20 cellular contexts compared by ENCODE assay signal in the genomic region with DNA sequence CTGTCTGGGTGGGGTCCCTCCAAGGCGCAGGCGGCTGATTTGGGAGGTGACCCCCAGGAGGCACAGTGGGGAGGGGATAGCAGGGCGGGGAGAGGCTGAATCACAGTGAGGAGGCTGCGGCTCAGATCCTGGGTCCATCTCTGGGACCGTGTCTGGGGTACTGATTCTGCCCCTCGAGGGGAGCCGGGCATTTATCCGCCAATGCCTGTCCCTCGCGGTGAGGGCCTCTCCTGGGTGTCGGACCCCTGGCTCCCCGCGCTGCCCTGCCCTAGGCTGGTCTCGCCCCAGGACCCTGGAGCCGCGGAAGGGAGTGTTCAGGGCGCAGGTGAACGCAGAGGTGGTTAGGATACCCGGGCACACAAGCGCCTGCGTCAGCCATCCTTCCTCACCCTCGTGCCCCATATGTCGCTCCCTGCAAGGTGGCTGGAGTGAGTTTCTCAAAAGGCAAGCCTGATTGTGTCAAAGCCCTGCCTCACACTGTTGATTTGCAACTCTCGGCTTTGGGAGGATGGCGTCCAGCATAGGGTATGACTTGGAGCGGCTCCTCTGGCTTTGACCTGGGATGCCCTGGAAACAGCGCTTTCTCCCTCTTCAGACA.
DNase-seq lines count a peak whose midpoint lies in the region; ATAC-seq and TF ChIP-seq lines count a peak whose summit lies in the region.
"Had no signal": no experiment of that assay in that cellular context is flagged by ENCODE, and none has a peak within 500 bp of the region (broad histone marks: within the 10 kb centered on the region; RNA-seq: fewer than 3 reads in every experiment).

No MANE protein-coding gene starts in this region.

- H3K4me1 ChIP-seq in BLaER1 treated with 17β-estradiol and CSF1 and Interleukin-3, amounts not matched to agents 10 nM and 100 nM = peaks cover 0 to 17% (median 14%) of the 10 kb centered on the region in 10 experiments; a peak in 15 of 20 replicates
- H3K4me1 ChIP-seq in IMR-90 (ENCODE audit: control insufficient read depth, insufficient read depth, low read length) (no peaks in the 10 kb centered on the region), endodermal cell (ENCODE audit: control insufficient read depth, insufficient read depth, low read length) (no peaks in the 10 kb centered on the region)
- no peaks in the 10 kb centered on the region for H3K4me1 ChIP-seq in effector memory CD4-positive, alpha-beta T cell (ENCODE audit: control insufficient read depth, insufficient read depth, low read length, poor library complexity, severe bottlenecking)

- H3K4ac ChIP-seq in IMR-90 (ENCODE audit: low read depth, low read length) = no peak overlapping the region

- no peaks in the 10 kb centered on the region for H3K27me3 ChIP-seq in BLaER1 treated with 17β-estradiol and CSF1 and Interleukin-3, amounts not matched to agents 10 nM and 100 nM
- peaks cover 4% of the 10 kb centered on the region; the same call in 1 of the 2 replicates for H3K27me3 ChIP-seq in IMR-90 (ENCODE audit: control insufficient read depth, insufficient read depth, low read length)
- no peaks in the 10 kb centered on the region for H3K27me3 ChIP-seq in endodermal cell (ENCODE audit: control insufficient read depth, insufficient read depth, low read length, poor library complexity, severe bottlenecking)
- no peaks in the 10 kb centered on the region for H3K27me3 ChIP-seq in effector memory CD4-positive, alpha-beta T cell (replicated peaks; ENCODE audit: control insufficient read depth, insufficient read depth, low read length, poor library complexity, severe bottlenecking)

- no peaks in the 10 kb centered on the region for H3K36me3 Mint-ChIP-seq in endodermal cell (ENCODE audit: low read depth)
- H3K36me3 Mint-ChIP-seq in osteocyte (ENCODE audit: unreplicated experiment) = no peaks in the 10 kb centered on the region
- H3K36me3 Mint-ChIP-seq: CD8-positive, alpha-beta T cell; IgD-negative memory B cell had no signal

- H3K9me3 Mint-ChIP-seq in endodermal cell (no peaks in the 10 kb centered on the region), osteocyte (ENCODE audit: unreplicated experiment) (peaks cover 9% of the 10 kb centered on the region)
- H3K9me3 Mint-ChIP-seq: CD8-positive, alpha-beta T cell; IgD-negative memory B cell had no signal

- H3K4me2 ChIP-seq in BLaER1 treated with 17β-estradiol and CSF1 and Interleukin-3, amounts not matched to agents 10 nM and 100 nM = peak overlapping the region in 8 of 11 experiments; percentile 40 to 75 (median 52); a peak in 15 of 22 replicates
- no peak overlapping the region for H3K4me2 ChIP-seq in IMR-90 (ENCODE audit: low read depth, low read length)

- ATAC-seq in IMR-90 (ENCODE audit: low read depth) (no peak), GM21717 (IDR thresholded peaks at IDR 0.05; ENCODE audit: unreplicated experiment) (no peak), GM21786 (IDR thresholded peaks at IDR 0.05; ENCODE audit: unreplicated experiment) (no peak), HG03457 (IDR thresholded peaks at IDR 0.05; ENCODE audit: unreplicated experiment) (no peak)
- ATAC-seq: CD8-positive, alpha-beta T cell; HCT116 had no signal

- no peak overlapping the region for H4K5ac ChIP-seq in IMR-90 (ENCODE audit: low read depth, low read length)

- H3K4me1 Mint-ChIP-seq in endodermal cell (peaks cover 4% of the 10 kb centered on the region), osteocyte (ENCODE audit: unreplicated experiment) (no peaks in the 10 kb centered on the region)
- H3K4me1 Mint-ChIP-seq: IgD-negative memory B cell had no signal

- no peak for TF ChIP-seq RAD21 in IMR-90 (IDR thresholded peaks at IDR 0.05; ENCODE audit: low read length)

- no peak overlapping the region for H2AFZ ChIP-seq in IMR-90 (replicated peaks; ENCODE audit: low read length, poor library complexity)

- no peak overlapping the region for H2BK120ac ChIP-seq in IMR-90 (ENCODE audit: low read depth, low read length)

- H3K27me3 Mint-ChIP-seq in endodermal cell (ENCODE audit: insufficient read depth) (peaks cover 19% of the 10 kb centered on the region), osteocyte (ENCODE audit: unreplicated experiment) (peaks cover 9% of the 10 kb centered on the region)

- H3K9me3 ChIP-seq in BLaER1 treated with 17β-estradiol and CSF1 and Interleukin-3, amounts not matched to agents 10 nM and 100 nM (replicated peaks in 1 of 11) = peaks cover 0 to 9% (median 0%) of the 10 kb centered on the region in 11 experiments; a peak in 2 of 22 replicates
- H3K9me3 ChIP-seq in IMR-90 (ENCODE audit: control insufficient read depth, insufficient read depth, low read length) (no peaks in the 10 kb centered on the region), endodermal cell (ENCODE audit: control insufficient read depth, low read length) (no peaks in the 10 kb centered on the region)
- H3K9me3 ChIP-seq in effector memory CD4-positive, alpha-beta T cell (ENCODE audit: control insufficient read depth, low read length) = no peaks in the 10 kb centered on the region

- BruUV-seq in IMR-90 (replicated peaks; lab: Mats Ljungman, UMichigan) = no TSS peak

- H4K91ac ChIP-seq in IMR-90 (ENCODE audit: insufficient read depth, low read depth, low read length) = no peak overlapping the region

- H3K14ac ChIP-seq in IMR-90 (replicated peaks; ENCODE audit: low read depth, low read length) = no peak overlapping the region

- H3K36me3 ChIP-seq in BLaER1 treated with 17β-estradiol and CSF1 and Interleukin-3, amounts not matched to agents 10 nM and 100 nM = no peaks in the 10 kb centered on the region
- H3K36me3 ChIP-seq in IMR-90 (ENCODE audit: control insufficient read depth, insufficient read depth, low read length) (no peaks in the 10 kb centered on the region), endodermal cell (ENCODE audit: control insufficient read depth, insufficient read depth, low read length) (no peaks in the 10 kb centered on the region)
- H3K36me3 ChIP-seq in effector memory CD4-positive, alpha-beta T cell (ENCODE audit: control insufficient read depth, insufficient read depth, low read length) = no peaks in the 10 kb centered on the region

- POLR2A ChIA-PET in IMR-90 (lab: Charles Lee; ENCODE audit: unreplicated experiment) = no interaction called here

- peak overlapping the region in 2 of 11 experiments; percentile 12 to 18; a peak in 1 of 22 replicates for H3K27ac ChIP-seq in BLaER1 treated with 17β-estradiol and CSF1 and Interleukin-3, amounts not matched to agents 10 nM and 100 nM
- H3K27ac ChIP-seq in IMR-90 (ENCODE audit: insufficient read depth, low read length) (no peak overlapping the region), endodermal cell (ENCODE audit: low read depth, low read length) (no peak overlapping the region)
- no peak overlapping the region for H3K27ac ChIP-seq in effector memory CD4-positive, alpha-beta T cell (ENCODE audit: insufficient read depth, low read length, poor library complexity, severe bottlenecking)
- H3K27ac ChIP-seq: RWPE1 had no signal

- H2AK5ac ChIP-seq in IMR-90 (ENCODE audit: low read depth, low read length) = no peak overlapping the region

- H3K79me1 ChIP-seq in IMR-90 (ENCODE audit: low read depth in 1 of 2, low read length in 2 of 2) = no peaks in the 10 kb centered on the region

- CTCF ChIA-PET in IMR-90 (lab: Yijun Ruan, JAX) = no interaction called here

- H3K9ac ChIP-seq in BLaER1 treated with 17β-estradiol and CSF1 and Interleukin-3, amounts not matched to agents 10 nM and 100 nM = no peak overlapping the region
- no peak overlapping the region for H3K9ac ChIP-seq in IMR-90 (ENCODE audit: low read depth, low read length)
- no peak overlapping the region for H3K9ac ChIP-seq in endodermal cell (ENCODE audit: extremely low read depth, low read length, poor library complexity, severe bottlenecking)

- no peaks in the 10 kb centered on the region for H4K20me1 ChIP-seq in BLaER1 treated with 17β-estradiol and CSF1 and Interleukin-3, amounts not matched to agents 10 nM and 100 nM
- H4K20me1 ChIP-seq in IMR-90 (ENCODE audit: insufficient read depth, low read length) = no peaks in the 10 kb centered on the region

- H3K23ac ChIP-seq in IMR-90 (ENCODE audit: low read depth, low read length) = no peak overlapping the region

- no peak overlapping the region for H4K8ac ChIP-seq in IMR-90 (ENCODE audit: low read depth in 2 of 2, low read length in 2 of 2)

- no peaks in the 10 kb centered on the region for H3K9me1 ChIP-seq in IMR-90 (ENCODE audit: insufficient read depth, low read length)

- H3K56ac ChIP-seq in IMR-90 (ENCODE audit: extremely low read depth, insufficient read depth, low read length) = no peak overlapping the region

- H2AK9ac ChIP-seq in IMR-90 (replicated peaks; ENCODE audit: low read depth, low read length, poor library complexity) = peak overlapping the region; percentile 28

- TF ChIP-seq CTCF in IMR-90 (conservative IDR thresholded peaks at IDR 0.05; ENCODE audit: low read depth, low read length) (no peak), endodermal cell (conservative IDR thresholded peaks at IDR 0.05) (no peak), osteocyte (IDR thresholded peaks at IDR 0.05) (no peak)

- WGBS in IMR-90 (ENCODE audit: extremely low coverage in 2 of 2, insufficient read length in 1 of 2), 2 experiments = 45% methylated on average over 12 of the region's 27 CpGs; no CpG with 5 or more reads in 1 of the 2 experiments
- WGBS in endodermal cell (ENCODE audit: insufficient coverage in 1 of 2, insufficient read length in 1 of 2), 2 experiments = 90 to 92% methylated on average over 13 to 27 of the region's 27 CpGs

- DNase-seq in IMR-90 (no peak), endodermal cell (peak; percentile 29), osteocyte (ENCODE audit: extremely low spot score, unreplicated experiment) (peak; percentile 83)
- no peak for DNase-seq in effector memory CD4-positive, alpha-beta T cell
- DNase-seq: C1 segment of cervical spinal cord, NCI-H1105, NCI-H146, NCI-H2029, NCI-H226, NCI-H510A treated with DMSO at 0.1 percent for 48 hours, NCI-H748 treated with DMSO at 0.1 percent for 48 hours, SIG-M5 had no signal

- no peak overlapping the region for H3K4me3 Mint-ChIP-seq in endodermal cell
- no peak overlapping the region for H3K4me3 Mint-ChIP-seq in osteocyte (ENCODE audit: unreplicated experiment)
- H3K4me3 Mint-ChIP-seq: CD8-positive, alpha-beta T cell; IgD-negative memory B cell had no signal

- in situ Hi-C loops in IMR-90 (cut with MboI; ENCODE audit: low sequenced_read_pairs) = no loop called here

- H3K4me3 ChIP-seq in BLaER1 treated with 17β-estradiol and CSF1 and Interleukin-3, amounts not matched to agents 10 nM and 100 nM = no peak overlapping the region
- H3K4me3 ChIP-seq in IMR-90 (ENCODE audit: insufficient read depth, low read depth, low read length) = no peak overlapping the region
- H3K4me3 ChIP-seq in endodermal cell (ENCODE audit: low read length) = no peak overlapping the region
- H3K4me3 ChIP-seq in effector memory CD4-positive, alpha-beta T cell (ENCODE audit: insufficient read depth, low read depth, low read length, poor library complexity, severe bottlenecking) = no peak overlapping the region

- H2BK5ac ChIP-seq in IMR-90 (ENCODE audit: low read depth, low read length, poor library complexity, severe bottlenecking) = no peak overlapping the region

- H2BK20ac ChIP-seq in IMR-90 (ENCODE audit: low read depth, low read length) = no peak overlapping the region

- H2BK15ac ChIP-seq in IMR-90 (ENCODE audit: low read depth, low read length) = no peak overlapping the region

- TF ChIP-seq POLR2A in IMR-90 (IDR thresholded peaks at IDR 0.05; ENCODE audit: low read depth, low read length) = no peak

- H3K18ac ChIP-seq in IMR-90 (ENCODE audit: low read depth, low read length) = no peak overlapping the region

- dilution Hi-C loops in IMR-90 (cut with HindIII; ENCODE audit: low sequenced_read_pairs, unreplicated experiment) = no loop called here

- H3K27ac Mint-ChIP-seq in endodermal cell = no peak overlapping the region
- H3K27ac Mint-ChIP-seq in osteocyte (ENCODE audit: unreplicated experiment) = no peak overlapping the region
- H3K27ac Mint-ChIP-seq: CD8-positive, alpha-beta T cell; IgD-negative memory B cell had no signal

- intact Hi-C loops in IMR-90 (cut with micrococcal nuclease) = no loop called here

Comparison
In these comparisons a context has a peak if more than half of its experiments do, and no peak if none do; other contexts are left out.
1. DNase-seq: peak in endodermal cell (single experiment) and osteocyte (single experiment); none in IMR-90 (single experiment) and effector memory CD4-positive, alpha-beta T cell (0 of 3).